Comparison of ENCODE assay signal across 16 cellular contexts in genomic region chr17:705011-705410, GRCh38.
"Had no signal": no experiment of that assay in that cellular context is flagged by ENCODE, and none has a peak within 500 bp of the region (broad histone marks: within the 10 kb centered on the region; RNA-seq: fewer than 3 reads in every experiment).

No MANE protein-coding gene starts in this region.

- H3K27ac Mint-ChIP-seq: mesothelial cell of epicardium had no signal

- H3K4me1 ChIP-seq: uterus had no signal

- H3K4me3 Mint-ChIP-seq: mesothelial cell of epicardium, natural killer cell, neural crest cell, type B pancreatic cell had no signal

- H3K9me3 ChIP-seq: heart right ventricle, uterus had no signal

- DNase-seq: cortex of kidney; dorsolateral prefrontal cortex; effector CD8-positive, alpha-beta T cell; heart right ventricle; hypothalamus; kidney glomerular epithelial cell; natural killer cell; posterior cingulate gyrus; stimulated activated CD4-positive, alpha-beta T cell treated with anti-CD3 and anti-CD28 coated beads, Interleukin-2, amount 100 ng/mL, for 24 hours; stimulated activated CD4-positive, alpha-beta T cell treated with anti-CD3 and anti-CD28 coated beads, Interleukin-4, amount 100 ng/mL, for 4 hours; stimulated activated naive CD4-positive, alpha-beta T cell treated with Interleukin-2 at 50 U/mL for 16 hours; uterus had no signal

- H3K27me3 ChIP-seq: dorsolateral prefrontal cortex, heart right ventricle, uterus had no signal

- H3K4me3 ChIP-seq: dorsolateral prefrontal cortex, heart right ventricle, uterus had no signal

- H3K27me3 Mint-ChIP-seq: type B pancreatic cell had no signal

- H3K36me3 ChIP-seq: uterus had no signal

- H3K9me3 Mint-ChIP-seq: mesothelial cell of epicardium, natural killer cell, neural crest cell, type B pancreatic cell had no signal

- ATAC-seq: natural killer cell, sciatic nerve had no signal

- H3K27ac ChIP-seq: heart right ventricle, uterus had no signal
